Comparison of ENCODE assay signal across 7 cellular contexts in the genomic region with DNA sequence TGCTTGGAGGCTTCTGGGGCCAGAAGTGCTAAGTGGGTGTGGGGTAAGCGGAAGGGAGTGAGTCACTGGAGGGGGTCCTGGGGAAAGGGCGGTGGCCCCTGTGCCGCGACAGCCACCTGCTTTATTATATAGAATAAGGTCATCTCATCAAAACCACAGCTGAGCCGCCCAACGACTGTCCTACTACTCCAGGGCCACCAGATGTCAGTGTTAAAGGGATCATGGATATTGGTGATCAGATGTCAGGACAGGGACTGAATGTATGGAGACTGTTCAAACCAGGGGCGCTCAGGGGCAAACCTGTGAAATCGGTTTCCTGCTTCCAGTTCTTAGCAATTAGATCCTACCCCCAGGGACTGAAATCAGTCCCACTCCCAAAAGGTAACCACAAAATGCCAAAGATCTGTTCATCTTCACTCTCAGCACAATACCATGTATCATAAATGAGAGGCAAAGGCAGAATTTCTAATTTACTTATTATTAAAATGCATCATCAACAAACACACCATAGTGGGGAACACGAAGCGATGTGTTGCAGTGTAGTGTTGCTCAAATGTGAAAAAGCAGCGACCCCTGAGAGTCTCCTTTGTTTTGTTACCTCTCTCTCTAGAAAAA. TPM values are rescaled to one million over a fixed set of nuclear protein-coding genes. Genes with fewer than 3 reads are reported as not detected.
DNase-seq lines count a peak whose midpoint lies in the region; ATAC-seq, FAIRE-seq and TF ChIP-seq lines count a peak whose summit lies in the region.

No MANE protein-coding gene starts in this region.

- no peaks in the 10 kb centered on the region for H3K4me1 ChIP-seq in Panc1 (ENCODE audit: control insufficient read depth, insufficient read depth, low read length)
- no peaks in the 10 kb centered on the region for H3K4me1 ChIP-seq in H1 (replicated peaks in 1 of 4; ENCODE audit: control insufficient read depth in 3 of 4, insufficient read depth in 4 of 4, low read length in 3 of 4)

- CTCF ChIA-PET in Panc1 (lab: Charles Lee) (no interaction called here), H1 (lab: Charles Lee; ENCODE audit: partially characterized antibody) (interaction anchor here (1.1 to 3.7 kb wide), 5 partner anchors 12 to 191 kb away, joined by 3 to 16 read pairs (median 3); no protein-coding TSS in a partner anchor)

- H3K9me3 ChIP-seq in Panc1 (ENCODE audit: control insufficient read depth, insufficient read depth, low read depth, low read length) (no peaks in the 10 kb centered on the region), H1 (ENCODE audit: insufficient read depth in 2 of 2, low read depth in 1 of 2, low read length in 1 of 2) (no peaks in the 10 kb centered on the region)

- no peaks in the 10 kb centered on the region for H3K27me3 Mint-ChIP-seq in nephron (ENCODE audit: low read depth)

- H2BK20ac ChIP-seq in H1 (ENCODE audit: low read length), result no peak overlapping the region

- H3K36me3 ChIP-seq in Panc1 (ENCODE audit: control insufficient read depth, insufficient read depth, low read length) (peaks cover 2% of the 10 kb centered on the region; the same call in 1 of the 2 replicates), H1 (ENCODE audit: control insufficient read depth in 2 of 4, insufficient read depth in 4 of 4, low read length in 3 of 4) (peaks cover 0 to 3% (median 0%) of the 10 kb centered on the region in 4 experiments; a peak in 1 of 8 replicates)

- POLR2A ChIA-PET in Panc1 (lab: Charles Lee) (no interaction called here), H1 (lab: Charles Lee; ENCODE audit: partially characterized antibody) (interaction anchor here (0.7 to 1.0 kb wide), 2 partner anchors 23 to 38 kb away, joined by 3 to 5 read pairs; a partner anchor contains a TSS)

- intact Hi-C loops in Panc1 (cut with micrococcal nuclease; ENCODE audit: unreplicated experiment), result no loop called here

- no peak overlapping the region for H2BK120ac ChIP-seq in H1 (replicated peaks; ENCODE audit: low read depth, low read length)

- H3K4me1 Mint-ChIP-seq in nephron, result peaks cover 17% of the 10 kb centered on the region

- no peaks in the 10 kb centered on the region for H3K79me1 ChIP-seq in H1 (ENCODE audit: low read depth, low read length)

- no peak overlapping the region for H3K9ac ChIP-seq in H1 (replicated peaks in 1 of 4; ENCODE audit: extremely low read depth in 1 of 4, low read depth in 3 of 4, low read length in 3 of 4)

- H3K9me3 Mint-ChIP-seq in nephron, result no peaks in the 10 kb centered on the region

- no peak overlapping the region for H2AFZ ChIP-seq in H1 (ENCODE audit: low read length)

- FAIRE-seq in H1 (lab: Jason Lieb, UNC), result peak; percentile 48

- in situ Hi-C loops in Panc1 (cut with HindIII; ENCODE audit: low pct_unique_long_range_greater_than_20kb, low sequenced_read_pairs), result no loop called here

- ATAC-seq in Panc1 (peak; percentile 84), omental fat pad (ENCODE audit: low FRiP score) (no peak)

- no peak for TF ChIP-seq EP300 in H1 (IDR thresholded peaks at IDR 0.05; ENCODE audit: borderline replicate concordance in 1 of 2, low read depth in 2 of 2, low read length in 2 of 2)

- WGBS in H1 (ENCODE audit: extremely low coverage in 1 of 2, insufficient coverage in 1 of 2, insufficient read length in 1 of 2, insufficient replicate concordance in 2 of 2, low coverage in 1 of 2, low lambda C conversion rate in 2 of 2, missing lambda C conversion rate in 1 of 2), 2 experiments, result 57% methylated on average over 11 of the region's 11 CpGs; no CpG with 5 or more reads in 1 of the 2 experiments

- no peaks in the 10 kb centered on the region for H3K79me2 ChIP-seq in H1 (ENCODE audit: control insufficient read depth in 1 of 2, insufficient read depth in 2 of 2, low read length in 2 of 2)

- no peak overlapping the region for H4K5ac ChIP-seq in H1 (ENCODE audit: insufficient read length, low read depth, low read length)

- H3K4me2 ChIP-seq in H1 (ENCODE audit: insufficient read depth in 1 of 2, low read depth in 2 of 2, low read length in 2 of 2), result no peak overlapping the region

- no TSS peak for BruUV-seq in Panc1 (replicated peaks; lab: Mats Ljungman, UMichigan)

- no peaks in the 10 kb centered on the region for H3K27me3 ChIP-seq in Panc1 (ENCODE audit: control insufficient read depth, insufficient read depth, low read length)
- H3K27me3 ChIP-seq in H1 (replicated peaks in 1 of 4; ENCODE audit: control insufficient read depth in 3 of 4, extremely low read depth in 1 of 4, insufficient read depth in 3 of 4, low read length in 3 of 4), result no peaks in the 10 kb centered on the region

- peaks cover 15% of the 10 kb centered on the region for H3K36me3 Mint-ChIP-seq in nephron (ENCODE audit: low read depth)

- no peak overlapping the region for H2BK5ac ChIP-seq in H1 (ENCODE audit: low read depth, low read length)

- no peak for TF ChIP-seq POLR2A in H1 (IDR thresholded peaks at IDR 0.05; ENCODE audit: control extremely low read depth in 1 of 2, low read depth in 2 of 2, low read length in 2 of 2)

- H4K91ac ChIP-seq in H1 (replicated peaks; ENCODE audit: insufficient read length, low read length), result no peak overlapping the region

- H2BK15ac ChIP-seq in H1 (ENCODE audit: low read length), result no peak overlapping the region

- H3K4me3 ChIP-seq in Panc1 (ENCODE audit: low read depth in 2 of 2, low read length in 2 of 2) (no peak overlapping the region), H1 (ENCODE audit: extremely low read depth in 1 of 4, insufficient read depth in 2 of 4, low read depth in 3 of 4, low read length in 4 of 4) (no peak overlapping the region)

- no peak overlapping the region for H2AK5ac ChIP-seq in H1 (ENCODE audit: low read depth, low read length)

- TF ChIP-seq RAD21 in H1 (IDR thresholded peaks at IDR 0.05 in 1 of 2, conservative IDR thresholded peaks at IDR 0.05 in 1 of 2; ENCODE audit: low read depth in 2 of 2, low read length in 2 of 2), result peak; percentile 70 to 74

- H4K8ac ChIP-seq in H1 (ENCODE audit: extremely low read depth, insufficient read depth, low read length), result no peak overlapping the region

- DNase-seq in EH (ENCODE audit: low read depth), result peak; percentile 51
- DNase-seq in HK-2 (ENCODE audit: unreplicated experiment), result peak; percentile 17
- DNase-seq in Panc1 (ENCODE audit: low read depth, low spot score), result no peak
- peak in 1 of 2 experiments; percentile 52 for DNase-seq in H1 (ENCODE audit: low read depth in 1 of 2, low spot score in 2 of 2)
- DNase-seq in activated CD4-positive, CD25-positive, alpha-beta regulatory T cell treated with anti-CD3 and anti-CD28 coated beads, Interleukin-2, amount 50 U/mL, for 72 hours, result no peak
- no peak for DNase-seq in omental fat pad (ENCODE audit: low spot score)

- H3K27ac Mint-ChIP-seq in nephron, result peak overlapping the region in 2 of 3 experiments; percentile 9 to 16

- no peak overlapping the region for H3K14ac ChIP-seq in H1 (ENCODE audit: insufficient read length)

- no peak overlapping the region for H3K23ac ChIP-seq in H1 (ENCODE audit: insufficient read length)

- no peaks in the 10 kb centered on the region for H3K23me2 ChIP-seq in H1 (ENCODE audit: low read depth, low read length)

- no peak overlapping the region for H3K4ac ChIP-seq in H1 (replicated peaks; ENCODE audit: insufficient read length, low read depth, low read length)

- no peak overlapping the region for H3K18ac ChIP-seq in H1 (ENCODE audit: extremely low read depth, low read length)

- H4K20me1 ChIP-seq in H1 (replicated peaks in 1 of 2; ENCODE audit: control insufficient read depth in 1 of 2, insufficient read depth in 2 of 2, low read length in 2 of 2), result no peaks in the 10 kb centered on the region

- H2BK12ac ChIP-seq in H1 (ENCODE audit: low read depth, low read length), result no peak overlapping the region

- peak; percentile 68 for TF ChIP-seq CTCF in Panc1 (IDR thresholded peaks at IDR 0.05)
- TF ChIP-seq CTCF in H1 (IDR thresholded peaks at IDR 0.05; ENCODE audit: control extremely low read depth in 1 of 3, insufficient read depth in 1 of 3, low read depth in 1 of 3, low read length in 3 of 3), result peak; percentile 50 to 74 (median 55)
- TF ChIP-seq CTCF in nephron (IDR thresholded peaks at IDR 0.05; ENCODE audit: unreplicated experiment in 3 of 3), result peak; percentile 37 to 53 (median 45)
- no peak for TF ChIP-seq CTCF in omental fat pad (IDR thresholded peaks at IDR 0.05)

- no peak overlapping the region for H3K4me3 Mint-ChIP-seq in nephron

- H3K27ac ChIP-seq in Panc1 (ENCODE audit: low read length) (no peak overlapping the region), H1 (ENCODE audit: low read depth, low read length) (no peak overlapping the region)

- H3K56ac ChIP-seq in H1 (replicated peaks; ENCODE audit: insufficient read length, low read depth, low read length), result no peak overlapping the region

TF ChIP-seq in H1, 55 proteins besides CTCF, POLR2A, EP300 and RAD21:
- TF ChIP-seq TEAD4 (IDR thresholded peaks at IDR 0.05; ENCODE audit: low read depth, low read length) (no peak), JUN (IDR thresholded peaks at IDR 0.05; ENCODE audit: low read depth, low read length) (no peak)

RNA-seq across cellular contexts. Expression of a gene that starts 24.5 kb away (rescaled TPM):
- total RNA-seq in Panc1 (2021; ENCODE audit: unreplicated experiment) (not detected), omental fat pad (1 to 10 TPM in 3 of 4 donors, under 1 TPM in 1; 0.93 to 4.9 (median 1.6) TPM)
- 0.10 TPM for polyA plus RNA-seq in Panc1 (2012; ENCODE audit: insufficient read length)
- total RNA-seq in H1 (2021; fragmentation: NEBNext Ultra II Directional; extraction: Animal tissue kit (Norgen Biotek cat#: 25700)), result 0.40 and 0.52 TPM in 2 replicates
- 0.41 and 0.45 TPM in 2 replicates for polyA plus RNA-seq in H1 (2011; rRNA removed)
- 0.74 TPM for polyA plus RNA-seq in H1 (2011; cell fraction: cytosol; rRNA removed)
- polyA plus RNA-seq in H1 (2011; cell fraction: nucleus; rRNA removed), result 0.48 TPM
- 0.29 to 0.52 TPM (median 0.37 TPM) in 4 replicates for polyA plus RNA-seq in H1 (2012, experiment 1 of 2)
- polyA plus RNA-seq in H1 (2012, experiment 2 of 2), result 0.41 TPM
- polyA plus RNA-seq in H1 (2013, experiment 1 of 2), result 0.28 TPM
- polyA plus RNA-seq in H1 (2013, experiment 2 of 2), result 0.29 TPM
- 0.63 and 1.3 TPM in 2 replicates for polyA minus RNA-seq in H1 (2011; rRNA and poly(A)+ RNA removed)
- 0.29 TPM for polyA minus RNA-seq in H1 (2011; cell fraction: cytosol; rRNA and poly(A)+ RNA removed)
- polyA minus RNA-seq in H1 (2011; cell fraction: nucleus; rRNA and poly(A)+ RNA removed), result 2.0 TPM

RNA-seq across cellular contexts. Expression of a gene that starts 38.5 kb away (rescaled TPM):
- total RNA-seq in Panc1 (2021; ENCODE audit: unreplicated experiment), result 60.9 TPM
- 56.6 TPM for polyA plus RNA-seq in Panc1 (2012; ENCODE audit: insufficient read length)
- 130 TPM in 2 replicates for total RNA-seq in H1 (2021; fragmentation: NEBNext Ultra II Directional; extraction: Animal tissue kit (Norgen Biotek cat#: 25700))
- 136 and 204 TPM in 2 replicates for polyA plus RNA-seq in H1 (2011; rRNA removed)
- polyA plus RNA-seq in H1 (2011; cell fraction: cytosol; rRNA removed), result 199 TPM
- polyA plus RNA-seq in H1 (2011; cell fraction: nucleus; rRNA removed), result 97.1 TPM
- 79.7 to 120 TPM (median 103 TPM) in 4 replicates for polyA plus RNA-seq in H1 (2012, experiment 1 of 2)
- polyA plus RNA-seq in H1 (2012, experiment 2 of 2), result 181 TPM
- polyA plus RNA-seq in H1 (2013, experiment 1 of 2), result 255 TPM
- 241 TPM for polyA plus RNA-seq in H1 (2013, experiment 2 of 2)
- polyA minus RNA-seq in H1 (2011; rRNA and poly(A)+ RNA removed), result 54.0 and 55.6 TPM in 2 replicates
- 38.8 TPM for polyA minus RNA-seq in H1 (2011; cell fraction: cytosol; rRNA and poly(A)+ RNA removed)
- polyA minus RNA-seq in H1 (2011; cell fraction: nucleus; rRNA and poly(A)+ RNA removed), result 30.6 TPM
- 10 to 100 TPM; 36.1 to 51.7 (median 39.6) TPM for total RNA-seq in omental fat pad

Comparison
In these comparisons a context has a peak if more than half of its experiments do, and no peak if none do; other contexts are left out.
1. DNase-seq: peak in EH (single experiment) and HK-2 (single experiment); none in Panc1 (single experiment), activated CD4-positive, CD25-positive, alpha-beta regulatory T cell treated with anti-CD3 and anti-CD28 coated beads, Interleukin-2, amount 50 U/mL, for 72 hours (single experiment) and omental fat pad (single experiment).
2. CTCF ChIP-seq: peak in Panc1 (single experiment), H1 (3 of 3) and nephron (3 of 3); none in omental fat pad (0 of 3).